9 cellular contexts compared by ENCODE assay signal in genomic region chr4:118557298-118557851, GRCh38.
DNase-seq lines count a peak whose midpoint lies in the region; FAIRE-seq and TF ChIP-seq lines count a peak whose summit lies in the region.
"Had no signal": no experiment of that assay in that cellular context is flagged by ENCODE, and none has a peak within 500 bp of the region (broad histone marks: within the 10 kb centered on the region; RNA-seq: fewer than 3 reads in every experiment).

No MANE protein-coding gene starts in this region.

- H3K14ac ChIP-seq in neuronal stem cell (ENCODE audit: low read length), result no peak overlapping the region

- no peak overlapping the region for H4K8ac ChIP-seq in neuronal stem cell (ENCODE audit: low read depth, low read length)

- peak; percentile 32 for FAIRE-seq in bronchial epithelial cell (lab: Jason Lieb, UNC)

- H3K27me3 ChIP-seq in bronchial epithelial cell (ENCODE audit: control insufficient read depth, insufficient read depth, low read length) (no peaks in the 10 kb centered on the region), skeletal muscle satellite cell (ENCODE audit: control insufficient read depth, insufficient read depth, low read length) (no peaks in the 10 kb centered on the region), neuronal stem cell (ENCODE audit: control insufficient read depth in 3 of 3, insufficient read depth in 3 of 3, low read depth in 1 of 3, low read length in 3 of 3) (no peaks in the 10 kb centered on the region)

- no peak for TF ChIP-seq CTCF in bronchial epithelial cell (IDR thresholded peaks at IDR 0.05; ENCODE audit: insufficient read depth, low read length, severe bottlenecking)

- no peak overlapping the region for H3K4ac ChIP-seq in neuronal stem cell (ENCODE audit: low read length)

- no peak overlapping the region for H3K4me3 ChIP-seq in bronchial epithelial cell (ENCODE audit: low read depth, low read length)
- no peak overlapping the region for H3K4me3 ChIP-seq in skeletal muscle satellite cell (ENCODE audit: low read length)
- H3K4me3 ChIP-seq in neuronal stem cell (ENCODE audit: low read length in 2 of 2), result no peak overlapping the region

- H3K79me1 ChIP-seq in neuronal stem cell (ENCODE audit: low read depth, low read length), result no peaks in the 10 kb centered on the region

- H3K27ac ChIP-seq in neuronal stem cell (replicated peaks; ENCODE audit: low read length), result no peak overlapping the region

- H4K91ac ChIP-seq in neuronal stem cell (ENCODE audit: low read depth, low read length, poor library complexity), result no peak overlapping the region

- peaks cover 5% of the 10 kb centered on the region for H3K4me1 ChIP-seq in skeletal muscle satellite cell (ENCODE audit: control insufficient read depth, insufficient read depth, low read length)
- no peaks in the 10 kb centered on the region for H3K4me1 ChIP-seq in neuronal stem cell (ENCODE audit: control insufficient read depth in 2 of 2, insufficient read depth in 1 of 2, low read depth in 1 of 2, low read length in 2 of 2)

- H3K36me3 ChIP-seq in bronchial epithelial cell (ENCODE audit: control insufficient read depth, insufficient read depth, low read length), result no peaks in the 10 kb centered on the region
- no peaks in the 10 kb centered on the region for H3K36me3 ChIP-seq in skeletal muscle satellite cell (ENCODE audit: insufficient read depth, low read length)
- no peaks in the 10 kb centered on the region for H3K36me3 ChIP-seq in neuronal stem cell (replicated peaks in 1 of 2; ENCODE audit: control insufficient read depth in 2 of 2, insufficient read depth in 2 of 2, low read length in 2 of 2)

- H2AFZ ChIP-seq in neuronal stem cell (ENCODE audit: low read length), result no peak overlapping the region

- H2AK5ac ChIP-seq in neuronal stem cell (ENCODE audit: low read depth, low read length), result no peak overlapping the region

- H3K9me3 ChIP-seq in skeletal muscle satellite cell (replicated peaks; ENCODE audit: low read length) (no peaks in the 10 kb centered on the region), neuronal stem cell (replicated peaks in 1 of 2; ENCODE audit: control insufficient read depth in 2 of 2, insufficient read depth in 1 of 2, low read depth in 1 of 2, low read length in 2 of 2) (no peaks in the 10 kb centered on the region)

- H2BK5ac ChIP-seq in neuronal stem cell (ENCODE audit: low read length), result no peak overlapping the region

- H3K4me2 ChIP-seq in skeletal muscle satellite cell (ENCODE audit: low read length) (peak overlapping the region; percentile 28), neuronal stem cell (ENCODE audit: insufficient read depth, low read length, poor library complexity, severe bottlenecking) (no peak overlapping the region)

- H3K18ac ChIP-seq in neuronal stem cell (ENCODE audit: low read length), result no peak overlapping the region

- H2BK15ac ChIP-seq in neuronal stem cell (ENCODE audit: low read length), result no peak overlapping the region

- H2BK12ac ChIP-seq in neuronal stem cell (ENCODE audit: low read length), result no peak overlapping the region

- no CpG with 5 or more reads among the region's 8 CpGs for WGBS in neuronal stem cell (ENCODE audit: extremely low coverage in 2 of 2, insufficient read length in 2 of 2, insufficient replicate concordance in 1 of 2), 2 donors

- peak; percentile 6 for DNase-seq in NCI-H1694 (lab: John Stamatoyannopoulos, UW)
- no peak for DNase-seq in NCI-H1694 treated with DMSO at 0.1 percent for 48 hours (lab: John Stamatoyannopoulos, UW)
- DNase-seq in NCI-H2171 (lab: John Stamatoyannopoulos, UW), result peak; percentile 53
- DNase-seq in bronchial epithelial cell (ENCODE audit: low read depth), result peak; percentile 67
- DNase-seq in iPS-NIHi7 (ENCODE audit: extremely low spot score), result no peak
- DNase-seq in NK-92 treated with Interleukin-12 subunit alpha and Interleukin-12 subunit beta, amount 100 ng/mL, for 24 hours (lab: John Stamatoyannopoulos, UW), result no peak
- no peak for DNase-seq in neuronal stem cell (ENCODE audit: low spot score)
- DNase-seq: activated B cell treated with CpG ODN at 0.5 μM for 24 hours had no signal

- H3K9ac ChIP-seq in skeletal muscle satellite cell (ENCODE audit: low read depth, low read length) (no peak overlapping the region), neuronal stem cell (ENCODE audit: low read depth, low read length, poor library complexity) (no peak overlapping the region)

- H3K23ac ChIP-seq in neuronal stem cell (ENCODE audit: low read depth, low read length, poor library complexity), result no peak overlapping the region

- H2BK120ac ChIP-seq in neuronal stem cell (ENCODE audit: low read depth, low read length), result no peak overlapping the region

Comparison
In these comparisons a context has a peak if more than half of its experiments do, and no peak if none do; other contexts are left out.
1. DNase-seq: peak in NCI-H1694 (single experiment), NCI-H2171 (single experiment) and bronchial epithelial cell (single experiment); none in NCI-H1694 treated with DMSO at 0.1 percent for 48 hours (single experiment), iPS-NIHi7 (single experiment), NK-92 treated with Interleukin-12 subunit alpha and Interleukin-12 subunit beta, amount 100 ng/mL, for 24 hours (single experiment) and neuronal stem cell (single experiment).